1 cellular context compared by ENCODE assay signal in the genomic region with DNA sequence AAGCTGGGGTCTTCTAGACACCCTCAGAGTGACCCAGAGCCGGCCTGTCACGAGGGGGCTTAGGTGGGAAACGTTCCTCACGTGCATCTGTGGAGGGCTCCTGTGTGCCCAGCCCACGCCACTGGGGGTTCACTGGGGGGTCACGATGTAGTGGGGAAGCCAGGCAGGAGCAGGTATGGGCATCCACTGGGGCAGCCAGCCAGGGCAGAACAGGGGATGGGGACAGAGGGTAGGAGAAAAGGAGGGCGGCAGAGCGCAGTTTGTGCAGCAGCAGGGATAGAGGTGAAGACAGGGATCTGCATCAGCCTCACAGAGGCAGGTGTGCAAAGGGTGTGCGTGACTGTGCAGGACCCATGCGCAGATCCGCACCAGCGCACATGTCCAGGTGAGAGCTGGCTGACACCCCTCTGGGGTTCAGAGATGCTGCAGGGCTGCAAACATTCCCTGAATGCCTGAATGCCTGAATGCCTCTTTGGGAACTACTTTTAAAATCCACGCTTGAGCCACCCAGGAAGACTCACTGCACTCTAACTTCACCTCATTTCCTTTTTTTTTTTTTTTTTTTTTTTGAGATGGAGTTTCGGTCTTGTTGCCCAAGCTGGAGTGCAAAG.
TF ChIP-seq lines count a peak whose summit lies in the region.

No MANE protein-coding gene starts in this region.

TF ChIP-seq in K562, 482 proteins besides CTCF, POLR2A, EP300 and RAD21:
- peak; percentile 42; the same call in 1 of the 2 replicates for TF ChIP-seq RBFOX2 (IDR thresholded peaks at IDR 0.05; ENCODE audit: low read depth, low read length)
- TF ChIP-seq HLTF (IDR thresholded peaks at IDR 0.05), result no peak
- no peak for TF ChIP-seq ZSCAN29 (IDR thresholded peaks at IDR 0.05)
- no peak for TF ChIP-seq BRD9 (IDR thresholded peaks at IDR 0.05; ENCODE audit: low read depth, partially characterized antibody)
- no peak for TF ChIP-seq GTF2B (IDR thresholded peaks at IDR 0.05; ENCODE audit: extremely low read depth, insufficient read length)
- no peak for TF ChIP-seq NCOA1 (IDR thresholded peaks at IDR 0.05; ENCODE audit: low read depth)
- no peak for TF ChIP-seq SNIP1 (IDR thresholded peaks at IDR 0.05; ENCODE audit: low read depth)
- no peak for TF ChIP-seq DMBX1 (CRISPR knock-in tag; IDR thresholded peaks at IDR 0.05; ENCODE audit: borderline replicate concordance)
- TF ChIP-seq PTRF (tag; IDR thresholded peaks at IDR 0.05), result no peak
- TF ChIP-seq EZH2 (IDR thresholded peaks at IDR 0.05; ENCODE audit: borderline replicate concordance, low read depth, low read length), result no peak
- no peak for TF ChIP-seq CAMTA2 (CRISPR knock-in tag; conservative IDR thresholded peaks at IDR 0.05)
- TF ChIP-seq, protein P1, sequence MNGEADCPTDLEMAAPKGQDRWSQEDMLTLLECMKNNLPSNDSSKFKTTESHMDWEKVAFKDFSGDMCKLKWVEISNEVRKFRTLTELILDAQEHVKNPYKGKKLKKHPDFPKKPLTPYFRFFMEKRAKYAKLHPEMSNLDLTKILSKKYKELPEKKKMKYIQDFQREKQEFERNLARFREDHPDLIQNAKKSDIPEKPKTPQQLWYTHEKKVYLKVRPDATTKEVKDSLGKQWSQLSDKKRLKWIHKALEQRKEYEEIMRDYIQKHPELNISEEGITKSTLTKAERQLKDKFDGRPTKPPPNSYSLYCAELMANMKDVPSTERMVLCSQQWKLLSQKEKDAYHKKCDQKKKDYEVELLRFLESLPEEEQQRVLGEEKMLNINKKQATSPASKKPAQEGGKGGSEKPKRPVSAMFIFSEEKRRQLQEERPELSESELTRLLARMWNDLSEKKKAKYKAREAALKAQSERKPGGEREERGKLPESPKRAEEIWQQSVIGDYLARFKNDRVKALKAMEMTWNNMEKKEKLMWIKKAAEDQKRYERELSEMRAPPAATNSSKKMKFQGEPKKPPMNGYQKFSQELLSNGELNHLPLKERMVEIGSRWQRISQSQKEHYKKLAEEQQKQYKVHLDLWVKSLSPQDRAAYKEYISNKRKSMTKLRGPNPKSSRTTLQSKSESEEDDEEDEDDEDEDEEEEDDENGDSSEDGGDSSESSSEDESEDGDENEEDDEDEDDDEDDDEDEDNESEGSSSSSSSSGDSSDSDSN (IDR thresholded peaks at IDR 0.05; ENCODE audit: borderline replicate concordance in 1 of 2, low read depth in 2 of 2, low read length in 2 of 2), result no peak
- TF ChIP-seq ARID2 (IDR thresholded peaks at IDR 0.05), result no peak
- TF ChIP-seq POLR2G (IDR thresholded peaks at IDR 0.05; ENCODE audit: low read depth, low read length), result peak; percentile 37; the same call in 1 of the 2 replicates
